8 cellular contexts compared by ENCODE assay signal in genomic region chr15:73704869-73705645, GRCh38. TPM values are rescaled to one million over a fixed set of nuclear protein-coding genes. Genes with fewer than 3 reads are reported as not detected.
DNase-seq lines count a peak whose midpoint lies in the region; ATAC-seq and TF ChIP-seq lines count a peak whose summit lies in the region.

No MANE protein-coding gene starts in this region.

- no peak overlapping the region for H3K27ac ChIP-seq in right lobe of liver

- H3K36me3 Mint-ChIP-seq in activated B cell treated with CpG ODN at 0.5 μM for 24 hours (ENCODE audit: low read depth), result no peaks in the 10 kb centered on the region

- H3K9me3 ChIP-seq in right lobe of liver, result no peaks in the 10 kb centered on the region

- peak; percentile 61 to 64 for DNase-seq in NCI-H2081 (lab: John Stamatoyannopoulos, UW)
- DNase-seq in NCI-H2081 treated with DMSO at 0.1 percent for 48 hours (lab: John Stamatoyannopoulos, UW), result no peak
- peak; percentile 4 for DNase-seq in NCI-H1105 treated with DMSO at 0.1 percent for 48 hours (lab: John Stamatoyannopoulos, UW)
- peak; percentile 37 for DNase-seq in activated B cell treated with CpG ODN at 0.5 μM for 24 hours
- DNase-seq in central memory CD4-positive, alpha-beta T cell, result peak; percentile 43
- DNase-seq in right lobe of liver, result peak in 2 of 3 donors; percentile 60
- DNase-seq in stimulated activated CD8-positive, alpha-beta memory T cell treated with anti-CD3 and anti-CD28 coated beads, Interleukin-2, amount 100 ng/mL, for 1 hour (ENCODE audit: low read depth in 2 of 2), result peak; percentile 13 to 27
- DNase-seq in DMS79 (lab: John Stamatoyannopoulos, UW), result no peak

- H3K4me3 Mint-ChIP-seq in activated B cell treated with CpG ODN at 0.5 μM for 24 hours, result no peak overlapping the region

- H3K4me1 ChIP-seq in right lobe of liver, result no peaks in the 10 kb centered on the region

- H3K4me3 ChIP-seq in right lobe of liver, result no peak overlapping the region

- H3K27ac Mint-ChIP-seq in activated B cell treated with CpG ODN at 0.5 μM for 24 hours, result no peak overlapping the region

- 37% methylated on average over 4 of the region's 13 CpGs for WGBS in right lobe of liver (ENCODE audit: insufficient coverage, low coverage, low lambda C conversion rate, missing lambda C conversion rate)

- ATAC-seq in activated B cell treated with CpG ODN at 0.5 μM for 24 hours (ENCODE audit: low read depth) (peak; percentile 65), right lobe of liver (peak; percentile 73 to 82 (median 80))

- TF ChIP-seq CTCF in activated B cell treated with CpG ODN at 0.5 μM for 24 hours (IDR thresholded peaks at IDR 0.05), result no peak
- peak; percentile 51 to 83 (median 76) for TF ChIP-seq CTCF in right lobe of liver (IDR thresholded peaks at IDR 0.05)

- no peaks in the 10 kb centered on the region for H3K9me3 Mint-ChIP-seq in activated B cell treated with CpG ODN at 0.5 μM for 24 hours

- no peak for TF ChIP-seq POLR2A in right lobe of liver (IDR thresholded peaks at IDR 0.05)

- peaks cover 2% of the 10 kb centered on the region for H3K4me1 Mint-ChIP-seq in activated B cell treated with CpG ODN at 0.5 μM for 24 hours

- POLR2A ChIA-PET in activated B cell treated with CpG ODN at 0.5 μM for 24 hours (lab: Charles Lee), result no interaction called here

- CTCF ChIA-PET in activated B cell treated with CpG ODN at 0.5 μM for 24 hours (lab: Charles Lee), result interaction anchor here (0.6 to 4.2 kb wide), 13 partner anchors 12 to 464 kb away, joined by 3 to 22 read pairs (median 3); no protein-coding TSS in a partner anchor

- intact Hi-C loops in activated B cell treated with CpG ODN at 0.5 μM for 24 hours (cut with micrococcal nuclease), result no loop called here
- intact Hi-C loops in right lobe of liver (cut with DNase I), result loop anchor here in 1 of 2 donors (5.0 kb wide), 1 partner anchor 148 kb away; no protein-coding TSS in a partner anchor

- peaks cover 0 to 5% (median 1%) of the 10 kb centered on the region in 4 donors for H3K36me3 ChIP-seq in right lobe of liver

- peaks cover 4% of the 10 kb centered on the region for H3K27me3 Mint-ChIP-seq in activated B cell treated with CpG ODN at 0.5 μM for 24 hours

- H3K27me3 ChIP-seq in right lobe of liver, result no peaks in the 10 kb centered on the region

RNA-seq across cellular contexts. Expression of gene CD276, which starts 20.9 kb away (rescaled TPM):
- total RNA-seq in activated B cell treated with CpG ODN at 0.5 μM for 24 hours (0.38 TPM in 1 of 2 replicates, not detected in the other), right lobe of liver (10 to 100 TPM; 18.8 to 56.5 (median 23.8) TPM)

RNA-seq across cellular contexts. Expression of gene INSYN1, which starts 48.1 kb away (rescaled TPM):
- total RNA-seq in activated B cell treated with CpG ODN at 0.5 μM for 24 hours, result not detected in 2 replicates
- under 1 TPM; 0.25 to 0.68 (median 0.32) TPM for total RNA-seq in right lobe of liver

Comparison
In these comparisons a context has a peak if more than half of its experiments do, and no peak if none do; other contexts are left out.
1. DNase-seq: peak in NCI-H2081 (2 of 2), NCI-H1105 treated with DMSO at 0.1 percent for 48 hours (single experiment), activated B cell treated with CpG ODN at 0.5 μM for 24 hours (single experiment), central memory CD4-positive, alpha-beta T cell (single experiment), right lobe of liver (2 of 3) and stimulated activated CD8-positive, alpha-beta memory T cell treated with anti-CD3 and anti-CD28 coated beads, Interleukin-2, amount 100 ng/mL, for 1 hour (2 of 2); none in NCI-H2081 treated with DMSO at 0.1 percent for 48 hours (single experiment) and DMS79 (single experiment).
2. RNA of gene CD276, which starts 20.9 kb away (total RNA-seq): 18.8 to 56.5 TPM in right lobe of liver; 0.38 TPM in activated B cell treated with CpG ODN at 0.5 μM for 24 hours; every median in the first group is over 10 times any median in the second.